26 cellular contexts compared by ENCODE assay signal in the genomic region with DNA sequence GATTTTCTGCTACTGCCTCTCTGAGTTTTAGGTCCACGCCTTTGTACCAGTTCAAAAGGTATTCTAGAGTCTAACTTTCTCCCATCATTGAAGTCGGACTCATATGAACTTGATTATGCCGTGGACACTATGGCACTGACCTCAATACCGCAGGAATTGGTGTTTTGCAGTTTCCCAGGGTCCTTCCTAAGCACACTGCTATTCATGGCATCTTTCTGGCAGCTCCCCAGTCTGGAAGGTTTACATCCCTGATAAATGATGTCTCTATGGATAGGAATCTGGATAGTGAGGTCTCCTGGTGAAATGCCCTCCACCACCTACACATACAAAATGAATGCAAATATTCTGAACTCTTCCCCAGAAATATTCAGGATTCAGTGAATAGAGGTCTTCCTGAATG.
"Had no signal": no experiment of that assay in that cellular context is flagged by ENCODE, and none has a peak within 500 bp of the region (broad histone marks: within the 10 kb centered on the region; RNA-seq: fewer than 3 reads in every experiment).

No MANE protein-coding gene starts in this region.

- H3K27ac ChIP-seq: KMS-11, SJCRH30 had no signal

- H3K4me1 Mint-ChIP-seq: activated B cell treated with CpG ODN at 0.5 μM for 24 hours; activated CD4-positive, alpha-beta T cell treated with anti-CD3 and anti-CD28 coated beads, Interleukin-2, amount 10 ng/mL, durations not matched to agents 7 days and 5 days; central memory CD8-positive, alpha-beta T cell; T-helper 17 cell had no signal

- H3K27me3 ChIP-seq: SJCRH30 had no signal

- H3K4me2 ChIP-seq: KMS-11 had no signal

- H3K4me3 ChIP-seq: MG63, SJCRH30 had no signal

- H3K9me3 Mint-ChIP-seq: activated B cell treated with CpG ODN at 0.5 μM for 24 hours; activated CD4-positive, alpha-beta memory T cell treated with anti-CD3 and anti-CD28 coated beads for 36 hours; brain had no signal

- H3K27ac Mint-ChIP-seq: activated B cell treated with CpG ODN at 0.5 μM for 24 hours; activated CD4-positive, alpha-beta memory T cell treated with anti-CD3 and anti-CD28 coated beads for 36 hours; activated CD4-positive, alpha-beta T cell treated with anti-CD3 and anti-CD28 coated beads, Interleukin-2, amount 10 ng/mL, durations not matched to agents 7 days and 5 days; activated naive CD8-positive, alpha-beta T cell; T-helper 17 cell had no signal

- H3K27me3 Mint-ChIP-seq: activated B cell treated with CpG ODN at 0.5 μM for 24 hours; activated CD4-positive, alpha-beta T cell treated with anti-CD3 and anti-CD28 coated beads, Interleukin-2, amount 10 ng/mL, durations not matched to agents 7 days and 5 days; brain; central memory CD8-positive, alpha-beta T cell had no signal

- H3K9ac ChIP-seq: KMS-11 had no signal

- H3K36me3 Mint-ChIP-seq: activated CD4-positive, alpha-beta memory T cell treated with anti-CD3 and anti-CD28 coated beads for 36 hours; activated naive CD8-positive, alpha-beta T cell had no signal

- H3K4me3 Mint-ChIP-seq: activated B cell treated with CpG ODN at 0.5 μM for 24 hours; activated CD4-positive, alpha-beta memory T cell treated with anti-CD3 and anti-CD28 coated beads for 36 hours; activated CD4-positive, alpha-beta T cell treated with anti-CD3 and anti-CD28 coated beads, Interleukin-2, amount 10 ng/mL, durations not matched to agents 7 days and 5 days; activated naive CD8-positive, alpha-beta T cell; activated T-cell treated with anti-CD3 and anti-CD28 coated beads, Interleukin-2, amount 50 U/mL, for 4 hours; brain; central memory CD8-positive, alpha-beta T cell; T-helper 17 cell had no signal

- FAIRE-seq: TTC549 had no signal

- DNase-seq: activated B cell treated with CpG ODN at 0.5 μM for 24 hours; activated CD4-positive, alpha-beta memory T cell treated with anti-CD3 and anti-CD28 coated beads for 36 hours; activated CD4-positive, alpha-beta T cell treated with anti-CD3 and anti-CD28 coated beads, Interleukin-2, amount 10 ng/mL, durations not matched to agents 7 days and 5 days; activated CD8-positive, alpha-beta memory T cell treated with anti-CD3 and anti-CD28 coated beads for 24 hours; activated effector memory CD4-positive, alpha-beta T cell treated with anti-CD3 and anti-CD28 coated beads, Interleukin-2, amount 50 U/mL, for 16 hours; activated naive CD4-positive, alpha-beta T cell treated with Interleukin-2 at 50 U/mL for 16 hours; activated T-cell treated with anti-CD3 and anti-CD28 coated beads, Interleukin-2, amount 50 U/mL, for 4 hours; amygdala; MG63; NCI-H1105; NCI-H1436; NCI-H1694 treated with DMSO at 0.1 percent for 48 hours; NCI-H2029 treated with DMSO at 0.1 percent for 48 hours; NCI-H510A treated with DMSO at 0.1 percent for 48 hours; NCI-H69; NK-92 treated with Interleukin-12 subunit alpha and Interleukin-12 subunit beta, amount 100 ng/mL, for 24 hours; OCI-M1; RPMI8226; SJCRH30; T-helper 17 cell; T1000 had no signal

- H3K4me1 ChIP-seq: SJCRH30 had no signal

- H3K9me3 ChIP-seq: MG63, SJCRH30 had no signal

- H3K36me3 ChIP-seq: MG63, SJCRH30 had no signal
